28 cellular contexts compared by ENCODE assay signal in genomic region chr14:65354131-65354530, GRCh38. TPM values are rescaled to one million over a fixed set of nuclear protein-coding genes. Genes with fewer than 3 reads are reported as not detected.
DNase-seq lines count a peak whose midpoint lies in the region; ATAC-seq and TF ChIP-seq lines count a peak whose summit lies in the region.
"Had no signal": no experiment of that assay in that cellular context is flagged by ENCODE, and none has a peak within 500 bp of the region (broad histone marks: within the 10 kb centered on the region; RNA-seq: fewer than 3 reads in every experiment).

No MANE protein-coding gene starts in this region.

- no peak for TF ChIP-seq CTCF in activated CD8-positive, alpha-beta T cell treated with anti-CD3 and anti-CD28 coated beads for 36 hours (IDR thresholded peaks at IDR 0.05)
- TF ChIP-seq CTCF in neural progenitor cell (IDR thresholded peaks at IDR 0.05) = no peak

- no peak overlapping the region for H3K27ac ChIP-seq in neural progenitor cell
- H3K27ac ChIP-seq: ovary, SK-N-MC, suprapubic skin had no signal

- DNase-seq in activated CD8-positive, alpha-beta T cell treated with anti-CD3 and anti-CD28 coated beads, Interleukin-2, amount 10 ng/mL, durations not matched to agents 7 days and 5 days = no peak
- DNase-seq in activated CD8-positive, alpha-beta T cell treated with anti-CD3 and anti-CD28 coated beads for 36 hours = no peak
- no peak for DNase-seq in activated T-helper 1 cell treated with anti-CD3 and anti-CD28 coated beads, Interleukin-12 subunit alpha, Interleukin-12 subunit beta, Interleukin-2, Interleukin-4 antibody, amounts not matched to agents 30 ng/mL and 10 ng/mL and 1 ng/mL, durations not matched to agents 14 hours and 24 hours and 36 hours (ENCODE audit: low spot score)
- DNase-seq in neural progenitor cell (ENCODE audit: low spot score) (no peak), DMS79 treated with DMSO at 0.1 percent for 48 hours (lab: John Stamatoyannopoulos, UW) (no peak), putamen (ENCODE audit: low spot score) (no peak), COLO829 (ENCODE audit: low spot score) (no peak)
- DNase-seq: 8988T; activated CD4-positive, alpha-beta T cell treated with anti-CD3 and anti-CD28 coated beads, Interleukin-2, amount 50 U/mL, for 1 hour; activated naive CD4-positive, alpha-beta T cell treated with anti-CD3 and anti-CD28 coated beads, Interleukin-2, amount 10 ng/mL, durations not matched to agents 7 days and 5 days; CD4-positive, CD25-positive, alpha-beta regulatory T cell; glutamatergic neuron; HCEC 1CT; KBM-7; kidney; lower lobe of right lung; NCI-H1417 treated with DMSO at 0.1 percent for 48 hours; NCI-H345; NCI-H748 treated with DMSO at 0.1 percent for 48 hours; ovary; right cardiac atrium; stimulated activated CD4-positive, alpha-beta T cell treated with anti-CD3 and anti-CD28 coated beads, Interleukin-4, amount 100 ng/mL, for 24 hours had no signal

- no peak overlapping the region for H3K4me3 Mint-ChIP-seq in activated CD8-positive, alpha-beta T cell treated with anti-CD3 and anti-CD28 coated beads, Interleukin-2, amount 10 ng/mL, durations not matched to agents 7 days and 5 days
- H3K4me3 Mint-ChIP-seq in activated CD8-positive, alpha-beta T cell treated with anti-CD3 and anti-CD28 coated beads for 36 hours = no peak overlapping the region
- H3K4me3 Mint-ChIP-seq in activated T-helper 1 cell treated with anti-CD3 and anti-CD28 coated beads, Interleukin-12 subunit alpha, Interleukin-12 subunit beta, Interleukin-2, Interleukin-4 antibody, amounts not matched to agents 30 ng/mL and 10 ng/mL and 1 ng/mL, durations not matched to agents 14 hours and 24 hours and 36 hours = no peak overlapping the region
- H3K4me3 Mint-ChIP-seq in neural progenitor cell = no peak overlapping the region
- H3K4me3 Mint-ChIP-seq: activated naive CD4-positive, alpha-beta T cell treated with anti-CD3 and anti-CD28 coated beads, Interleukin-2, amount 10 ng/mL, durations not matched to agents 7 days and 5 days; brain; CD4-positive, CD25-positive, alpha-beta regulatory T cell; nephron; stimulated activated effector memory CD8-positive, alpha-beta T cell treated with anti-CD3 and anti-CD28 coated beads, Interleukin-12 subunit alpha, Interleukin-12 subunit beta, amount 100 ng/mL, for 72 hours had no signal

- peak overlapping the region; percentile 55 for H3K27ac Mint-ChIP-seq in activated CD8-positive, alpha-beta T cell treated with anti-CD3 and anti-CD28 coated beads, Interleukin-2, amount 10 ng/mL, durations not matched to agents 7 days and 5 days
- H3K27ac Mint-ChIP-seq in activated CD8-positive, alpha-beta T cell treated with anti-CD3 and anti-CD28 coated beads for 36 hours = no peak overlapping the region
- H3K27ac Mint-ChIP-seq in activated T-helper 1 cell treated with anti-CD3 and anti-CD28 coated beads, Interleukin-12 subunit alpha, Interleukin-12 subunit beta, Interleukin-2, Interleukin-4 antibody, amounts not matched to agents 30 ng/mL and 10 ng/mL and 1 ng/mL, durations not matched to agents 14 hours and 24 hours and 36 hours = peak overlapping the region; percentile 61
- H3K27ac Mint-ChIP-seq in neural progenitor cell = peak overlapping the region; percentile 78
- H3K27ac Mint-ChIP-seq: activated naive CD4-positive, alpha-beta T cell treated with anti-CD3 and anti-CD28 coated beads, Interleukin-2, amount 10 ng/mL, durations not matched to agents 7 days and 5 days; nephron; stimulated activated effector memory CD8-positive, alpha-beta T cell treated with anti-CD3 and anti-CD28 coated beads, Interleukin-12 subunit alpha, Interleukin-12 subunit beta, amount 100 ng/mL, for 72 hours had no signal

- peak overlapping the region; percentile 13 for H2AFZ ChIP-seq in neural progenitor cell (replicated peaks)

- peaks cover 51% of the 10 kb centered on the region for H3K4me1 Mint-ChIP-seq in activated CD8-positive, alpha-beta T cell treated with anti-CD3 and anti-CD28 coated beads, Interleukin-2, amount 10 ng/mL, durations not matched to agents 7 days and 5 days (ENCODE audit: low read depth)
- peaks cover 30% of the 10 kb centered on the region for H3K4me1 Mint-ChIP-seq in activated CD8-positive, alpha-beta T cell treated with anti-CD3 and anti-CD28 coated beads for 36 hours (ENCODE audit: low read depth)
- peaks cover 83% of the 10 kb centered on the region for H3K4me1 Mint-ChIP-seq in activated T-helper 1 cell treated with anti-CD3 and anti-CD28 coated beads, Interleukin-12 subunit alpha, Interleukin-12 subunit beta, Interleukin-2, Interleukin-4 antibody, amounts not matched to agents 30 ng/mL and 10 ng/mL and 1 ng/mL, durations not matched to agents 14 hours and 24 hours and 36 hours (ENCODE audit: low read depth)
- peaks cover 5% of the 10 kb centered on the region for H3K4me1 Mint-ChIP-seq in neural progenitor cell

- no peak overlapping the region for H3K9ac ChIP-seq in neural progenitor cell

- H3K36me3 ChIP-seq in neural progenitor cell = no peaks in the 10 kb centered on the region
- H3K36me3 ChIP-seq: lower lobe of right lung, ovary, suprapubic skin had no signal

- intact Hi-C loops in activated CD8-positive, alpha-beta T cell treated with anti-CD3 and anti-CD28 coated beads for 36 hours (cut with micrococcal nuclease) = no loop called here
- intact Hi-C loops in activated T-helper 1 cell treated with anti-CD3 and anti-CD28 coated beads, Interleukin-12 subunit alpha, Interleukin-12 subunit beta, Interleukin-2, Interleukin-4 antibody, amounts not matched to agents 30 ng/mL and 10 ng/mL and 1 ng/mL, durations not matched to agents 14 hours and 24 hours and 36 hours (cut with micrococcal nuclease) = no loop called here

- no peak for ATAC-seq in activated CD8-positive, alpha-beta T cell treated with anti-CD3 and anti-CD28 coated beads, Interleukin-2, amount 10 ng/mL, durations not matched to agents 7 days and 5 days
- no peak for ATAC-seq in activated CD8-positive, alpha-beta T cell treated with anti-CD3 and anti-CD28 coated beads for 36 hours
- ATAC-seq in HG02852 (IDR thresholded peaks at IDR 0.05; ENCODE audit: unreplicated experiment) = no peak
- ATAC-seq: right cardiac atrium; stimulated activated effector memory CD8-positive, alpha-beta T cell treated with anti-CD3 and anti-CD28 coated beads, Interleukin-12 subunit alpha, Interleukin-12 subunit beta, amount 100 ng/mL, for 72 hours had no signal

- POLR2A ChIA-PET in activated CD8-positive, alpha-beta T cell treated with anti-CD3 and anti-CD28 coated beads, Interleukin-2, amount 10 ng/mL, durations not matched to agents 7 days and 5 days (lab: Charles Lee) = no interaction called here
- POLR2A ChIA-PET in activated CD8-positive, alpha-beta T cell treated with anti-CD3 and anti-CD28 coated beads for 36 hours (lab: Charles Lee) = interaction anchor here (1.0 to 1.1 kb wide), 2 partner anchors 10 to 67 kb away, joined by 3 to 5 read pairs; no protein-coding TSS in a partner anchor

- peaks cover 49% of the 10 kb centered on the region for H3K36me3 Mint-ChIP-seq in activated CD8-positive, alpha-beta T cell treated with anti-CD3 and anti-CD28 coated beads, Interleukin-2, amount 10 ng/mL, durations not matched to agents 7 days and 5 days (ENCODE audit: low read depth)
- peaks cover 30% of the 10 kb centered on the region for H3K36me3 Mint-ChIP-seq in activated CD8-positive, alpha-beta T cell treated with anti-CD3 and anti-CD28 coated beads for 36 hours (ENCODE audit: low read depth)
- peaks cover 45% of the 10 kb centered on the region for H3K36me3 Mint-ChIP-seq in activated T-helper 1 cell treated with anti-CD3 and anti-CD28 coated beads, Interleukin-12 subunit alpha, Interleukin-12 subunit beta, Interleukin-2, Interleukin-4 antibody, amounts not matched to agents 30 ng/mL and 10 ng/mL and 1 ng/mL, durations not matched to agents 14 hours and 24 hours and 36 hours (ENCODE audit: low read depth)
- no peaks in the 10 kb centered on the region for H3K36me3 Mint-ChIP-seq in neural progenitor cell
- H3K36me3 Mint-ChIP-seq: brain; CD4-positive, CD25-positive, alpha-beta regulatory T cell had no signal

- no peaks in the 10 kb centered on the region for H3K27me3 Mint-ChIP-seq in activated CD8-positive, alpha-beta T cell treated with anti-CD3 and anti-CD28 coated beads, Interleukin-2, amount 10 ng/mL, durations not matched to agents 7 days and 5 days (ENCODE audit: low read depth)
- no peaks in the 10 kb centered on the region for H3K27me3 Mint-ChIP-seq in activated CD8-positive, alpha-beta T cell treated with anti-CD3 and anti-CD28 coated beads for 36 hours
- H3K27me3 Mint-ChIP-seq in activated T-helper 1 cell treated with anti-CD3 and anti-CD28 coated beads, Interleukin-12 subunit alpha, Interleukin-12 subunit beta, Interleukin-2, Interleukin-4 antibody, amounts not matched to agents 30 ng/mL and 10 ng/mL and 1 ng/mL, durations not matched to agents 14 hours and 24 hours and 36 hours (ENCODE audit: insufficient read depth) = no peaks in the 10 kb centered on the region
- H3K27me3 Mint-ChIP-seq in neural progenitor cell (ENCODE audit: insufficient read depth, low read depth) = peaks cover 4% of the 10 kb centered on the region
- H3K27me3 Mint-ChIP-seq: activated naive CD4-positive, alpha-beta T cell treated with anti-CD3 and anti-CD28 coated beads, Interleukin-2, amount 10 ng/mL, durations not matched to agents 7 days and 5 days; brain; CD4-positive, CD25-positive, alpha-beta regulatory T cell had no signal

- H3K4me3 ChIP-seq in neural progenitor cell = no peak overlapping the region
- H3K4me3 ChIP-seq: lower lobe of right lung, ovary, SK-N-MC, suprapubic skin had no signal

- no peaks in the 10 kb centered on the region for H4K20me1 ChIP-seq in neural progenitor cell (ENCODE audit: low read depth)

- no peaks in the 10 kb centered on the region for H3K27me3 ChIP-seq in neural progenitor cell
- H3K27me3 ChIP-seq: ovary, suprapubic skin had no signal

- no peaks in the 10 kb centered on the region for H3F3A ChIP-seq in neural progenitor cell (ENCODE audit: low read depth)

- CTCF ChIA-PET in activated CD8-positive, alpha-beta T cell treated with anti-CD3 and anti-CD28 coated beads, Interleukin-2, amount 10 ng/mL, durations not matched to agents 7 days and 5 days (lab: Charles Lee) = interaction anchor here (1.0 to 2.6 kb wide), 3 partner anchors 17 to 370 kb away, joined by 3 to 9 read pairs (median 4); no protein-coding TSS in a partner anchor
- CTCF ChIA-PET in activated CD8-positive, alpha-beta T cell treated with anti-CD3 and anti-CD28 coated beads for 36 hours (lab: Charles Lee) = interaction anchor here (1.5 kb wide), 1 partner anchor 35 kb away, joined by 4 read pairs; no protein-coding TSS in a partner anchor

- H3K4me2 ChIP-seq in neural progenitor cell = no peak overlapping the region

- H3K4me1 ChIP-seq in neural progenitor cell = no peaks in the 10 kb centered on the region

- no peaks in the 10 kb centered on the region for H3K9me3 ChIP-seq in neural progenitor cell (ENCODE audit: low read depth)
- H3K9me3 ChIP-seq: lower lobe of right lung, ovary, suprapubic skin had no signal

- no peaks in the 10 kb centered on the region for H3K9me3 Mint-ChIP-seq in activated CD8-positive, alpha-beta T cell treated with anti-CD3 and anti-CD28 coated beads, Interleukin-2, amount 10 ng/mL, durations not matched to agents 7 days and 5 days (ENCODE audit: insufficient read depth)
- no peaks in the 10 kb centered on the region for H3K9me3 Mint-ChIP-seq in activated CD8-positive, alpha-beta T cell treated with anti-CD3 and anti-CD28 coated beads for 36 hours
- no peaks in the 10 kb centered on the region for H3K9me3 Mint-ChIP-seq in activated T-helper 1 cell treated with anti-CD3 and anti-CD28 coated beads, Interleukin-12 subunit alpha, Interleukin-12 subunit beta, Interleukin-2, Interleukin-4 antibody, amounts not matched to agents 30 ng/mL and 10 ng/mL and 1 ng/mL, durations not matched to agents 14 hours and 24 hours and 36 hours
- no peaks in the 10 kb centered on the region for H3K9me3 Mint-ChIP-seq in neural progenitor cell
- H3K9me3 Mint-ChIP-seq: brain; nephron; stimulated activated effector memory CD8-positive, alpha-beta T cell treated with anti-CD3 and anti-CD28 coated beads, Interleukin-12 subunit alpha, Interleukin-12 subunit beta, amount 100 ng/mL, for 72 hours had no signal

- no peaks in the 10 kb centered on the region for H3K79me2 ChIP-seq in neural progenitor cell (ENCODE audit: low read depth)

RNA-seq across cellular contexts. Expression of gene FUT8, which starts 58.4 kb away (rescaled TPM):
- 100 to 1,000 TPM in 1 of 2 experiments, 10 to 100 TPM in 1; 99.2 to 101 TPM for total RNA-seq in activated CD8-positive, alpha-beta T cell treated with anti-CD3 and anti-CD28 coated beads, Interleukin-2, amount 10 ng/mL, durations not matched to agents 7 days and 5 days
- total RNA-seq in activated CD8-positive, alpha-beta T cell treated with anti-CD3 and anti-CD28 coated beads for 36 hours = 10 to 100 TPM; 55.7 to 61.0 TPM
- 181 and 182 TPM in 2 replicates for total RNA-seq in activated T-helper 1 cell treated with anti-CD3 and anti-CD28 coated beads, Interleukin-12 subunit alpha, Interleukin-12 subunit beta, Interleukin-2, Interleukin-4 antibody, amounts not matched to agents 30 ng/mL and 10 ng/mL and 1 ng/mL, durations not matched to agents 14 hours and 24 hours and 36 hours
- 112 and 131 TPM in 2 replicates for total RNA-seq in neural progenitor cell (ENCODE audit: low replicate concordance)
